14 cellular contexts compared by ENCODE assay signal in genomic region chrX:133350751-133351150, GRCh38.
DNase-seq lines count a peak whose midpoint lies in the region; ATAC-seq and TF ChIP-seq lines count a peak whose summit lies in the region.
"Had no signal": no experiment of that assay in that cellular context is flagged by ENCODE, and none has a peak within 500 bp of the region (broad histone marks: within the 10 kb centered on the region; RNA-seq: fewer than 3 reads in every experiment).

No MANE protein-coding gene starts in this region.

- no peak overlapping the region for H3K9ac ChIP-seq in colonic mucosa (ENCODE audit: low read depth in 2 of 2, low read length in 2 of 2)

- DNase-seq in Right ventricle myocardium superior (peak; percentile 48), cardiac septum (ENCODE audit: low spot score) (no peak), colonic mucosa (peak; percentile 20), lower lobe of right lung (peak; percentile 45), ACHN (no peak), NCI-H2107 (lab: John Stamatoyannopoulos, UW) (no peak)
- DNase-seq in activated effector memory CD4-positive, alpha-beta T cell treated with anti-CD3 and anti-CD28 coated beads, Interleukin-2, amount 50 U/mL, for 16 hours, result no peak
- DNase-seq in activated CD8-positive, alpha-beta memory T cell treated with anti-CD3 and anti-CD28 coated beads, Interleukin-2, amount 10 ng/mL, durations not matched to agents 7 days and 5 days, result no peak
- DNase-seq: activated CD8-positive, alpha-beta T cell treated with anti-CD3 and anti-CD28 coated beads for 36 hours; activated effector memory CD4-positive, alpha-beta T cell treated with Interleukin-2 at 50 U/mL for 16 hours; DMS153; NCI-H524 treated with DMSO at 0.1 percent for 48 hours; nucleus accumbens had no signal

- intact Hi-C loops in Right ventricle myocardium superior (cut with DNase I), result no loop called here
- intact Hi-C loops in cardiac septum (cut with DNase I), result no loop called here
- intact Hi-C loops in colonic mucosa (cut with DNase I), result no loop called here
- intact Hi-C loops in lower lobe of right lung (cut with DNase I), result no loop called here

- no peak overlapping the region for H3K27ac ChIP-seq in colonic mucosa
- H3K27ac ChIP-seq in lower lobe of right lung, result no peak overlapping the region

- H3K4me1 Mint-ChIP-seq in activated CD8-positive, alpha-beta memory T cell treated with anti-CD3 and anti-CD28 coated beads, Interleukin-2, amount 10 ng/mL, durations not matched to agents 7 days and 5 days, result no peaks in the 10 kb centered on the region

- in situ Hi-C loops in ACHN (cut with HindIII; ENCODE audit: low pct_ligation_motif_present, low pct_unique_long_range_greater_than_20kb, low sequenced_read_pairs), result no loop called here

- CTCF ChIA-PET in activated CD8-positive, alpha-beta memory T cell treated with anti-CD3 and anti-CD28 coated beads, Interleukin-2, amount 10 ng/mL, durations not matched to agents 7 days and 5 days (lab: Charles Lee), result no interaction called here

- H3K27me3 ChIP-seq in colonic mucosa, result no peaks in the 10 kb centered on the region
- no peaks in the 10 kb centered on the region for H3K27me3 ChIP-seq in lower lobe of right lung (ENCODE audit: low read depth)

- H3K4me3 ChIP-seq in colonic mucosa (no peak overlapping the region), lower lobe of right lung (no peak overlapping the region)

- no peak for TF ChIP-seq CTCF in colonic mucosa (IDR thresholded peaks at IDR 0.05)
- no peak for TF ChIP-seq CTCF in lower lobe of right lung (IDR thresholded peaks at IDR 0.05)

- no peaks in the 10 kb centered on the region for H3K36me3 Mint-ChIP-seq in activated CD8-positive, alpha-beta memory T cell treated with anti-CD3 and anti-CD28 coated beads, Interleukin-2, amount 10 ng/mL, durations not matched to agents 7 days and 5 days

- no peaks in the 10 kb centered on the region for H3K9me3 Mint-ChIP-seq in activated CD8-positive, alpha-beta memory T cell treated with anti-CD3 and anti-CD28 coated beads, Interleukin-2, amount 10 ng/mL, durations not matched to agents 7 days and 5 days (ENCODE audit: low read depth)
- H3K9me3 Mint-ChIP-seq: activated CD8-positive, alpha-beta T cell treated with anti-CD3 and anti-CD28 coated beads for 36 hours had no signal

- H3K36me3 ChIP-seq in colonic mucosa (no peaks in the 10 kb centered on the region), lower lobe of right lung (no peaks in the 10 kb centered on the region)

- H3K9me3 ChIP-seq in colonic mucosa (no peaks in the 10 kb centered on the region), lower lobe of right lung (no peaks in the 10 kb centered on the region)

- ATAC-seq in Right ventricle myocardium superior (ENCODE audit: poor library complexity) (no peak), lower lobe of right lung (peak in 1 of 2 donors; percentile 49)
- no peak for ATAC-seq in activated CD8-positive, alpha-beta memory T cell treated with anti-CD3 and anti-CD28 coated beads, Interleukin-2, amount 10 ng/mL, durations not matched to agents 7 days and 5 days
- ATAC-seq: activated CD8-positive, alpha-beta T cell treated with anti-CD3 and anti-CD28 coated beads for 36 hours; HepG2 had no signal

- no peak overlapping the region for H3K4me3 Mint-ChIP-seq in activated CD8-positive, alpha-beta memory T cell treated with anti-CD3 and anti-CD28 coated beads, Interleukin-2, amount 10 ng/mL, durations not matched to agents 7 days and 5 days
- H3K4me3 Mint-ChIP-seq: activated CD8-positive, alpha-beta T cell treated with anti-CD3 and anti-CD28 coated beads for 36 hours had no signal

- H3K27me3 Mint-ChIP-seq in activated CD8-positive, alpha-beta memory T cell treated with anti-CD3 and anti-CD28 coated beads, Interleukin-2, amount 10 ng/mL, durations not matched to agents 7 days and 5 days, result no peaks in the 10 kb centered on the region

- H3K4me1 ChIP-seq in colonic mucosa, result no peaks in the 10 kb centered on the region
- H3K4me1 ChIP-seq in lower lobe of right lung, result no peaks in the 10 kb centered on the region

- no peak overlapping the region for H3K27ac Mint-ChIP-seq in activated CD8-positive, alpha-beta memory T cell treated with anti-CD3 and anti-CD28 coated beads, Interleukin-2, amount 10 ng/mL, durations not matched to agents 7 days and 5 days
- H3K27ac Mint-ChIP-seq: activated CD8-positive, alpha-beta T cell treated with anti-CD3 and anti-CD28 coated beads for 36 hours had no signal

Comparison
In these comparisons a context has a peak if more than half of its experiments do, and no peak if none do; other contexts are left out.
1. DNase-seq: peak in Right ventricle myocardium superior (single experiment), colonic mucosa (single experiment) and lower lobe of right lung (single experiment); none in cardiac septum (single experiment), activated effector memory CD4-positive, alpha-beta T cell treated with anti-CD3 and anti-CD28 coated beads, Interleukin-2, amount 50 U/mL, for 16 hours (single experiment), activated CD8-positive, alpha-beta memory T cell treated with anti-CD3 and anti-CD28 coated beads, Interleukin-2, amount 10 ng/mL, durations not matched to agents 7 days and 5 days (single experiment), ACHN (single experiment) and NCI-H2107 (single experiment).